8 cellular contexts compared by ENCODE assay signal in the genomic region with DNA sequence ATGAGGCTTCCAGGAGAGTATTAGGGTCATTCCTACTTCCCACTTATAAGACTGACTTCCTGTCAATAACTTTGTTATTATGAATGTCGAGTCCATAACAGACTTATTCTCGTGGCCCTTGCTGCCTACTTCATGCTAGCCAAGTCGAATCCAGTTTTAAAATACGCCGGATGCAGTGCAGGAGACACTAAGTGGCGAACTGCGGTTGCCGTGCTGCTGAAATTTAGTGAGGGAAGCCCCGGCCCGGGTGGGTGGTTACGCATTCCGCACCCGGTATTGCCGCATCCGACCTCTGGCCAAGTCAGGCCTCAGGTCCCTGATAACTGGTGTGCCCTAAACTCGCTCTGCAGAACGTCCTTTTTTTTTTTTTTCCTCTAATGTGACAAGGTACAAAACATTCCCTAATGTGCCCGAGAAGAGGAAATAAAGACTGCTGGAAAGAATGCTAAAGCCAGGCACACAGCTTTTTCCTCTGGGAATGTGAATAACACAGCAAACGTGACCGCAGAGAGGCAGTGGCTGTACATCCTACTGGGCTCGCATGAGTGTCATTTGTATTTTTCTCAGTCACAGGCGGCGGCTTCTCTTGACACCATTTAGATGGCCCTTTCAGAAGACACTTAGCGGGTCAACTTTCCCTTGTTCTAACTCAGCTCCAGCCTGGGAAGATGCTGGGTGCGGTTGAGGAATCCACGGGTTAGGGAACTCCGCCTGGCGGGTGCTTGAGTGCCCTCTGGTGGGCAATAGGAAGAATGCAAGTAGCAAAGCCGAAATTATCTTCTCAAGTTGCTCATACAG. TPM values are rescaled to one million over a fixed set of nuclear protein-coding genes. Genes with fewer than 3 reads are reported as not detected.
DNase-seq lines count a peak whose midpoint lies in the region; ATAC-seq, FAIRE-seq and TF ChIP-seq lines count a peak whose summit lies in the region.

No MANE protein-coding gene starts in this region.

- intact Hi-C loops in CD4-positive, alpha-beta T cell (cut with DNase I, micrococcal nuclease) = loop anchor here (1.0 to 10.0 kb wide), 9 partner anchors 75 to 1315 kb away; a partner anchor contains a TSS
- intact Hi-C loops in activated B cell treated with CpG ODN at 0.5 μM for 24 hours (cut with micrococcal nuclease) = loop anchor here (5.0 kb wide), 1 partner anchor 533 kb away; no protein-coding TSS in a partner anchor
- intact Hi-C loops in HepG2 (cut with micrococcal nuclease; ENCODE audit: unreplicated experiment) = loop anchor here (5.0 to 10.0 kb wide), 2 partner anchors 192 to 455 kb away; a partner anchor contains a TSS

- H3K4me1 Mint-ChIP-seq in CD4-positive, alpha-beta T cell (ENCODE audit: low read depth) = peaks cover 35% of the 10 kb centered on the region
- peaks cover 13% of the 10 kb centered on the region for H3K4me1 Mint-ChIP-seq in activated B cell treated with CpG ODN at 0.5 μM for 24 hours

- H3K36me3 ChIP-seq in HepG2 (replicated peaks in 1 of 2; ENCODE audit: control insufficient read depth in 1 of 2, insufficient read depth in 2 of 2, low read length in 2 of 2) = no peaks in the 10 kb centered on the region

- H3K4me3 Mint-ChIP-seq in CD4-positive, alpha-beta T cell = peak overlapping the region; percentile 72
- H3K4me3 Mint-ChIP-seq in activated B cell treated with CpG ODN at 0.5 μM for 24 hours = peak overlapping the region; percentile 69

- peak overlapping the region; percentile 91 for H2AFZ ChIP-seq in HepG2 (ENCODE audit: low read length)

- peaks cover 50% of the 10 kb centered on the region for H3K4me1 ChIP-seq in HepG2 (ENCODE audit: insufficient read depth, low read length)

- WGBS in HepG2 (ENCODE audit: low lambda C conversion rate) = under 1% methylated on average over 29 of the region's 29 CpGs

- POLR2A ChIA-PET in CD4-positive, alpha-beta T cell (lab: Charles Lee) = interaction anchor here (0.9 to 1.1 kb wide), 2 partner anchors 52 to 68 kb away, joined by 3 to 4 read pairs; no protein-coding TSS in a partner anchor
- POLR2A ChIA-PET in activated B cell treated with CpG ODN at 0.5 μM for 24 hours (lab: Charles Lee) (no interaction called here), HepG2 (lab: Yijun Ruan, JAX) (interaction anchor here (1.0 to 2.3 kb wide), 7 partner anchors 7 to 194 kb away, joined by 3 to 23 read pairs (median 7); a partner anchor contains a TSS)

- no peaks in the 10 kb centered on the region for H3K27me3 ChIP-seq in CD4-positive, alpha-beta T cell (ENCODE audit: control insufficient read depth, insufficient read depth, low read length)
- no peaks in the 10 kb centered on the region for H3K27me3 ChIP-seq in HepG2 (ENCODE audit: control insufficient read depth in 1 of 2, insufficient read depth in 2 of 2, low read length in 2 of 2)

- no peak overlapping the region for H3K27ac ChIP-seq in CD4-positive, alpha-beta T cell (ENCODE audit: low read depth, low read length)
- H3K27ac ChIP-seq in coronary artery (peak overlapping the region; percentile 74 to 79), HepG2 (ENCODE audit: extremely low read length, insufficient read depth, low read length) (peak overlapping the region; percentile 36)

- ATAC-seq in CD4-positive, alpha-beta T cell (ENCODE audit: poor library complexity) = peak; percentile 71
- ATAC-seq in activated B cell treated with CpG ODN at 0.5 μM for 24 hours (ENCODE audit: low read depth) = peak; percentile 81
- peak; percentile 70 for ATAC-seq in HepG2
- no peak for ATAC-seq in GM18520 (IDR thresholded peaks at IDR 0.05; ENCODE audit: unreplicated experiment)

- H3K9me3 Mint-ChIP-seq in CD4-positive, alpha-beta T cell = no peaks in the 10 kb centered on the region
- H3K9me3 Mint-ChIP-seq in activated B cell treated with CpG ODN at 0.5 μM for 24 hours = peaks cover 3% of the 10 kb centered on the region

- CTCF ChIA-PET in CD4-positive, alpha-beta T cell (lab: Charles Lee) = interaction anchor here (0.8 to 1.4 kb wide), 4 partner anchors 9 to 242 kb away, joined by 3 to 4 read pairs (median 3); no protein-coding TSS in a partner anchor
- CTCF ChIA-PET in activated B cell treated with CpG ODN at 0.5 μM for 24 hours (lab: Charles Lee) (interaction anchor here (1.1 to 2.1 kb wide), 6 partner anchors 9 to 1318 kb away, joined by 3 to 7 read pairs (median 4); no protein-coding TSS in a partner anchor), HepG2 (lab: Yijun Ruan, JAX; ENCODE audit: low intra/inter-chr PET ratio, low total read pairs) (interaction anchor here (3.0 kb wide), 1 partner anchor 37 kb away, joined by 22 read pairs; no protein-coding TSS in a partner anchor)

- TF ChIP-seq POLR2A in NB4 (IDR thresholded peaks at IDR 0.05; ENCODE audit: extremely low read depth, insufficient read length) (no peak), HepG2 (IDR thresholded peaks at IDR 0.05; ENCODE audit: insufficient read depth in 1 of 2, low read depth in 2 of 2, low read length in 2 of 2) (peak in 1 of 2 experiments; percentile 30; a peak in 1 of 4 replicates)

- H3K27ac Mint-ChIP-seq in CD4-positive, alpha-beta T cell = peak overlapping the region; percentile 11
- H3K27ac Mint-ChIP-seq in activated B cell treated with CpG ODN at 0.5 μM for 24 hours = no peak overlapping the region

- H3K9me3 ChIP-seq in CD4-positive, alpha-beta T cell (ENCODE audit: control insufficient read depth, low read length) = no peaks in the 10 kb centered on the region
- H3K9me3 ChIP-seq in HepG2 (ENCODE audit: low read length) = peaks cover 13% of the 10 kb centered on the region

- H3K27me3 Mint-ChIP-seq in CD4-positive, alpha-beta T cell = no peaks in the 10 kb centered on the region
- H3K27me3 Mint-ChIP-seq in activated B cell treated with CpG ODN at 0.5 μM for 24 hours = no peaks in the 10 kb centered on the region

- no peaks in the 10 kb centered on the region for H4K20me1 ChIP-seq in HepG2 (ENCODE audit: insufficient read depth, low read length)

- in situ Hi-C loops in HepG2 (cut with HindIII; ENCODE audit: extremely low pct_ligation_motif_present, low pct_unique_long_range_greater_than_20kb) = no loop called here

- peak; percentile 97 for TF ChIP-seq CTCF in CD4-positive, alpha-beta T cell (IDR thresholded peaks at IDR 0.05)
- TF ChIP-seq CTCF in NB4 (IDR thresholded peaks at IDR 0.05; ENCODE audit: low read depth, low read length) (peak; percentile 94), activated B cell treated with CpG ODN at 0.5 μM for 24 hours (IDR thresholded peaks at IDR 0.05) (peak; percentile 92), coronary artery (IDR thresholded peaks at IDR 0.05) (peak; percentile 97), HepG2 (CRISPR knock-in tag; IDR thresholded peaks at IDR 0.05) (peak; percentile 88)

- peak; percentile 70 for TF ChIP-seq RAD21 in HepG2 (CRISPR knock-in tag; IDR thresholded peaks at IDR 0.05)

- peak overlapping the region; percentile 100 for H3K4me2 ChIP-seq in HepG2 (ENCODE audit: low read depth, low read length)

- H3K36me3 Mint-ChIP-seq in CD4-positive, alpha-beta T cell (ENCODE audit: low read depth) = no peaks in the 10 kb centered on the region
- H3K36me3 Mint-ChIP-seq in activated B cell treated with CpG ODN at 0.5 μM for 24 hours (ENCODE audit: low read depth) = no peaks in the 10 kb centered on the region

- H3K9ac ChIP-seq in HepG2 (ENCODE audit: insufficient read depth, low read depth, low read length) = peak overlapping the region; percentile 50

- H3K4me3 ChIP-seq in NB4 (ENCODE audit: low read depth, low read length) (no peak overlapping the region), coronary artery (peak overlapping the region; percentile 43), HepG2 (replicated peaks in 1 of 3; ENCODE audit: insufficient read depth in 1 of 3, low read depth in 2 of 3, low read length in 3 of 3) (peak overlapping the region; percentile 42 to 70 (median 50))

- TSS peak; percentile 71 for BruUV-seq in HepG2 (replicated peaks; lab: Mats Ljungman, UMichigan)

- DNase-seq in CD4-positive, alpha-beta T cell = peak in 9 of 10 experiments; percentile 17 to 55 (median 34)
- DNase-seq in GM19239 (ENCODE audit: insufficient read length, low spot score) = no peak
- peak; percentile 71 for DNase-seq in NB4 (ENCODE audit: low read depth)
- peak; percentile 38 for DNase-seq in activated B cell treated with CpG ODN at 0.5 μM for 24 hours
- DNase-seq in coronary artery (ENCODE audit: low spot score) = peak; percentile 79
- DNase-seq in HepG2 (ENCODE audit: low spot score) = peak; percentile 67
- DNase-seq in stimulated activated CD4-positive, alpha-beta T cell treated with anti-CD3 and anti-CD28 coated beads, Interleukin-4, amount 100 ng/mL, for 4 hours = peak; percentile 36 to 41

- peak; percentile 71 for FAIRE-seq in GM19239 (lab: Jason Lieb, UNC)
- peak; percentile 30 for FAIRE-seq in HepG2 (lab: Jason Lieb, UNC)

- H3K79me2 ChIP-seq in HepG2 (ENCODE audit: insufficient read depth, low read length) = no peaks in the 10 kb centered on the region

- TF ChIP-seq EP300 in HepG2 (IDR thresholded peaks at IDR 0.05; ENCODE audit: low read depth in 2 of 2, low read length in 2 of 2) = peak in 1 of 2 experiments; percentile 31; a peak in 1 of 4 replicates
- TF ChIP-seq EP300 in HepG2 (CRISPR knock-in tag; IDR thresholded peaks at IDR 0.05; ENCODE audit: borderline replicate concordance) = 0 out of 2 replicates have a peak, but pooled peaks have one; percentile 23

RNA-seq across cellular contexts. Expression of a gene that starts 7.1 kb away (rescaled TPM):
- total RNA-seq in CD4-positive, alpha-beta T cell = 10 to 100 TPM; 51.2 to 53.3 TPM
- total RNA-seq in activated B cell treated with CpG ODN at 0.5 μM for 24 hours (19.3 and 22.8 TPM in 2 replicates), HepG2 (2016; rRNA removed; fragmentation: Illumina TruSeq; extraction: Trizol) (28.8 and 30.1 TPM in 2 replicates)
- total RNA-seq in HepG2 (2016; cell fraction: cytosol; rRNA removed; fragmentation: Illumina TruSeq; extraction: Trizol; ENCODE audit: low read depth) = 18.8 and 20.7 TPM in 2 replicates
- 24.2 and 33.8 TPM in 2 replicates for total RNA-seq in HepG2 (2016; cell fraction: insoluble cytoplasmic fraction; rRNA removed; fragmentation: Illumina TruSeq; extraction: Trizol)
- total RNA-seq in HepG2 (2016; cell fraction: membrane; rRNA removed; fragmentation: Illumina TruSeq; extraction: Trizol) = 35.6 and 35.7 TPM in 2 replicates
- 28.0 and 29.0 TPM in 2 replicates for total RNA-seq in HepG2 (2016; cell fraction: nucleus; rRNA removed; fragmentation: Illumina TruSeq; extraction: Trizol)
- polyA plus RNA-seq in HepG2 (2011; rRNA removed) = 45.6 and 49.0 TPM in 2 replicates
- 19.8 and 29.5 TPM in 2 replicates for polyA plus RNA-seq in HepG2 (2011; cell fraction: cytosol; rRNA removed)
- polyA plus RNA-seq in HepG2 (2011; cell fraction: nucleus; rRNA removed) = 68.8 and 72.6 TPM in 2 replicates
- polyA plus RNA-seq in HepG2 (2012) = 28.1 and 33.7 TPM in 2 replicates
- polyA plus RNA-seq in HepG2 (2016; cell fraction: cytosol; fragmentation: Illumina TruSeq; extraction: Trizol; ENCODE audit: low read depth) = 22.4 and 30.5 TPM in 2 replicates
- 30.0 and 31.0 TPM in 2 replicates for polyA plus RNA-seq in HepG2 (2016; cell fraction: insoluble cytoplasmic fraction; fragmentation: Illumina TruSeq; extraction: Trizol; ENCODE audit: low read depth)
- polyA plus RNA-seq in HepG2 (2016; cell fraction: membrane; fragmentation: Illumina TruSeq; extraction: Trizol; ENCODE audit: low read depth) = 35.3 and 37.7 TPM in 2 replicates
- polyA plus RNA-seq in HepG2 (2016; cell fraction: nucleus; fragmentation: Illumina TruSeq; extraction: Trizol; ENCODE audit: insufficient read depth, low read depth) = 58.4 and 63.0 TPM in 2 replicates
- 19.4 and 24.5 TPM in 2 replicates for polyA minus RNA-seq in HepG2 (2011; rRNA and poly(A)+ RNA removed; ENCODE audit: low replicate concordance)
- polyA minus RNA-seq in HepG2 (2011; cell fraction: cytosol; rRNA and poly(A)+ RNA removed) = 15.7 and 17.4 TPM in 2 replicates
- 43.4 and 69.0 TPM in 2 replicates for polyA minus RNA-seq in HepG2 (2011; cell fraction: nucleus; rRNA and poly(A)+ RNA removed)
